1 cellular context compared by ENCODE assay signal in genomic region chr15:92809064-92809879, GRCh38.
TF ChIP-seq lines count a peak whose summit lies in the region.

No MANE protein-coding gene starts in this region.

TF ChIP-seq in K562, 482 proteins besides CTCF, POLR2A, EP300 and RAD21 (continued from another document and continues in another):
- TF ChIP-seq, protein P1, sequence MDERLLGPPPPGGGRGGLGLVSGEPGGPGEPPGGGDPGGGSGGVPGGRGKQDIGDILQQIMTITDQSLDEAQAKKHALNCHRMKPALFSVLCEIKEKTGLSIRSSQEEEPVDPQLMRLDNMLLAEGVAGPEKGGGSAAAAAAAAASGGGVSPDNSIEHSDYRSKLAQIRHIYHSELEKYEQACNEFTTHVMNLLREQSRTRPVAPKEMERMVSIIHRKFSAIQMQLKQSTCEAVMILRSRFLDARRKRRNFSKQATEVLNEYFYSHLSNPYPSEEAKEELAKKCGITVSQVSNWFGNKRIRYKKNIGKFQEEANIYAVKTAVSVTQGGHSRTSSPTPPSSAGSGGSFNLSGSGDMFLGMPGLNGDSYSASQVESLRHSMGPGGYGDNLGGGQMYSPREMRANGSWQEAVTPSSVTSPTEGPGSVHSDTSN (CRISPR knock-in tag; IDR thresholded peaks at IDR 0.05; ENCODE audit: low read depth): no peak
- TF ChIP-seq, protein P1 (tag; conservative IDR thresholded peaks at IDR 0.05; ENCODE audit: low read depth): no peak
- TF ChIP-seq ELF2 (CRISPR knock-in tag; IDR thresholded peaks at IDR 0.05): peak; percentile 73
- TF ChIP-seq TAF15 (IDR thresholded peaks at IDR 0.05; ENCODE audit: low read depth, low read length): no peak
- no peak for TF ChIP-seq ZNF436 (CRISPR knock-in tag; IDR thresholded peaks at IDR 0.05)
- TF ChIP-seq, protein P2, sequence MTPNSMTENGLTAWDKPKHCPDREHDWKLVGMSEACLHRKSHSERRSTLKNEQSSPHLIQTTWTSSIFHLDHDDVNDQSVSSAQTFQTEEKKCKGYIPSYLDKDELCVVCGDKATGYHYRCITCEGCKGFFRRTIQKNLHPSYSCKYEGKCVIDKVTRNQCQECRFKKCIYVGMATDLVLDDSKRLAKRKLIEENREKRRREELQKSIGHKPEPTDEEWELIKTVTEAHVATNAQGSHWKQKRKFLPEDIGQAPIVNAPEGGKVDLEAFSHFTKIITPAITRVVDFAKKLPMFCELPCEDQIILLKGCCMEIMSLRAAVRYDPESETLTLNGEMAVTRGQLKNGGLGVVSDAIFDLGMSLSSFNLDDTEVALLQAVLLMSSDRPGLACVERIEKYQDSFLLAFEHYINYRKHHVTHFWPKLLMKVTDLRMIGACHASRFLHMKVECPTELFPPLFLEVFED (CRISPR knock-in tag; conservative IDR thresholded peaks at IDR 0.05): no peak
- TF ChIP-seq, protein P3, sequence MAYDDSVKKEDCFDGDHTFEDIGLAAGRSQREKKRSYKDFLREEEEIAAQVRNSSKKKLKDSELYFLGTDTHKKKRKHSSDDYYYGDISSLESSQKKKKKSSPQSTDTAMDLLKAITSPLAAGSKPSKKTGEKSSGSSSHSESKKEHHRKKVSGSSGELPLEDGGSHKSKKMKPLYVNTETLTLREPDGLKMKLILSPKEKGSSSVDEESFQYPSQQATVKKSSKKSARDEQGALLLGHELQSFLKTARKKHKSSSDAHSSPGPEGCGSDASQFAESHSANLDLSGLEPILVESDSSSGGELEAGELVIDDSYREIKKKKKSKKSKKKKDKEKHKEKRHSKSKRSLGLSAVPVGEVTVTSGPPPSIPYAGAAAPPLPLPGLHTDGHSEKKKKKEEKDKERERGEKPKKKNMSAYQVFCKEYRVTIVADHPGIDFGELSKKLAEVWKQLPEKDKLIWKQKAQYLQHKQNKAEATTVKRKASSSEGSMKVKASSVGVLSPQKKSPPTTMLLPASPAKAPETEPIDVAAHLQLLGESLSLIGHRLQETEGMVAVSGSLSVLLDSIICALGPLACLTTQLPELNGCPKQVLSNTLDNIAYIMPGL (CRISPR knock-in tag; IDR thresholded peaks at IDR 0.05): peak; percentile 93
- TF ChIP-seq, protein P4, sequence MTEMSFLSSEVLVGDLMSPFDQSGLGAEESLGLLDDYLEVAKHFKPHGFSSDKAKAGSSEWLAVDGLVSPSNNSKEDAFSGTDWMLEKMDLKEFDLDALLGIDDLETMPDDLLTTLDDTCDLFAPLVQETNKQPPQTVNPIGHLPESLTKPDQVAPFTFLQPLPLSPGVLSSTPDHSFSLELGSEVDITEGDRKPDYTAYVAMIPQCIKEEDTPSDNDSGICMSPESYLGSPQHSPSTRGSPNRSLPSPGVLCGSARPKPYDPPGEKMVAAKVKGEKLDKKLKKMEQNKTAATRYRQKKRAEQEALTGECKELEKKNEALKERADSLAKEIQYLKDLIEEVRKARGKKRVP (CRISPR knock-in tag; IDR thresholded peaks at IDR 0.05): no peak
- peak; percentile 1; the same call in 1 of the 2 replicates for TF ChIP-seq SNIP1 (IDR thresholded peaks at IDR 0.05; ENCODE audit: low read depth)
- TF ChIP-seq TARDBP (IDR thresholded peaks at IDR 0.05): peak; percentile 67; the same call in 1 of the 2 replicates
- TF ChIP-seq LCOR (CRISPR knock-in tag; IDR thresholded peaks at IDR 0.05): no peak; the same call in 1 of the 2 replicates
- TF ChIP-seq HDAC2 (IDR thresholded peaks at IDR 0.05): no peak; the same call in 1 of the 2 replicates
- TF ChIP-seq C11orf30 (IDR thresholded peaks at IDR 0.05; ENCODE audit: low read depth): no peak; the same call in 1 of the 2 replicates
- peak; percentile 91; the same call in 1 of the 2 replicates for TF ChIP-seq MED1 (CRISPR knock-in tag; IDR thresholded peaks at IDR 0.05; ENCODE audit: borderline replicate concordance)
- TF ChIP-seq BCOR (IDR thresholded peaks at IDR 0.05): no peak; the same call in 1 of the 2 replicates
- TF ChIP-seq CBX5 (IDR thresholded peaks at IDR 0.05; ENCODE audit: borderline replicate concordance, low read depth): peak; percentile 24; the same call in 1 of the 2 replicates
- peak; percentile 83 for TF ChIP-seq FUS (optimal IDR thresholded peaks at IDR 0.05; ENCODE audit: low read depth, low read length)
- TF ChIP-seq HDAC6 (IDR thresholded peaks at IDR 0.05; ENCODE audit: low read depth, low read length): no peak
- no peak for TF ChIP-seq MTF1 (CRISPR knock-in tag; IDR thresholded peaks at IDR 0.05; ENCODE audit: borderline replicate concordance)
- TF ChIP-seq POU5F1 (IDR thresholded peaks at IDR 0.05; ENCODE audit: borderline replicate concordance, low read depth, low read length, partially characterized antibody): no peak
- TF ChIP-seq ADNP (tag; IDR thresholded peaks at IDR 0.05): no peak
- TF ChIP-seq RBM17 (IDR thresholded peaks at IDR 0.05; ENCODE audit: borderline replicate concordance, low read depth, low read length): no peak
- peak; percentile 97 for TF ChIP-seq ELF1 (tag; IDR thresholded peaks at IDR 0.05)
- TF ChIP-seq ZNF280B (CRISPR knock-in tag; IDR thresholded peaks at IDR 0.05): no peak
- TF ChIP-seq XRCC5 (IDR thresholded peaks at IDR 0.05; ENCODE audit: low read depth, low read length): peak; percentile 95
- no peak for TF ChIP-seq ZNF316 (IDR thresholded peaks at IDR 0.05)
- TF ChIP-seq NCOA4 (IDR thresholded peaks at IDR 0.05; ENCODE audit: partially characterized antibody): no peak
- TF ChIP-seq, protein P5, sequence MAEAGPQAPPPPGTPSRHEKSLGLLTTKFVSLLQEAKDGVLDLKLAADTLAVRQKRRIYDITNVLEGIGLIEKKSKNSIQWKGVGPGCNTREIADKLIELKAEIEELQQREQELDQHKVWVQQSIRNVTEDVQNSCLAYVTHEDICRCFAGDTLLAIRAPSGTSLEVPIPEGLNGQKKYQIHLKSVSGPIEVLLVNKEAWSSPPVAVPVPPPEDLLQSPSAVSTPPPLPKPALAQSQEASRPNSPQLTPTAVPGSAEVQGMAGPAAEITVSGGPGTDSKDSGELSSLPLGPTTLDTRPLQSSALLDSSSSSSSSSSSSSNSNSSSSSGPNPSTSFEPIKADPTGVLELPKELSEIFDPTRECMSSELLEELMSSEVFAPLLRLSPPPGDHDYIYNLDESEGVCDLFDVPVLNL (CRISPR knock-in tag; IDR thresholded peaks at IDR 0.05; ENCODE audit: low read depth): no peak
- TF ChIP-seq NFYB (IDR thresholded peaks at IDR 0.05; ENCODE audit: extremely low read depth, insufficient read length): no peak
- peak; percentile 76 for TF ChIP-seq SOX6 (IDR thresholded peaks at IDR 0.05)
- no peak for TF ChIP-seq ZNF23 (CRISPR knock-in tag; IDR thresholded peaks at IDR 0.05)
- TF ChIP-seq RBFOX2 (IDR thresholded peaks at IDR 0.05; ENCODE audit: low read depth, low read length): peak; percentile 97
- no peak for TF ChIP-seq SMARCC2 (IDR thresholded peaks at IDR 0.05; ENCODE audit: low read depth)
- peak; percentile 90 for TF ChIP-seq PCBP1 (IDR thresholded peaks at IDR 0.05; ENCODE audit: low read depth, low read length, poor library complexity, severe bottlenecking)
- TF ChIP-seq ZNF407 (IDR thresholded peaks at IDR 0.05; ENCODE audit: low read depth): 0 out of 2 replicates have a peak, but pooled peaks have one; percentile 22
- TF ChIP-seq ZNF644 (tag; IDR thresholded peaks at IDR 0.05; ENCODE audit: low read depth): no peak
- TF ChIP-seq, protein P6, sequence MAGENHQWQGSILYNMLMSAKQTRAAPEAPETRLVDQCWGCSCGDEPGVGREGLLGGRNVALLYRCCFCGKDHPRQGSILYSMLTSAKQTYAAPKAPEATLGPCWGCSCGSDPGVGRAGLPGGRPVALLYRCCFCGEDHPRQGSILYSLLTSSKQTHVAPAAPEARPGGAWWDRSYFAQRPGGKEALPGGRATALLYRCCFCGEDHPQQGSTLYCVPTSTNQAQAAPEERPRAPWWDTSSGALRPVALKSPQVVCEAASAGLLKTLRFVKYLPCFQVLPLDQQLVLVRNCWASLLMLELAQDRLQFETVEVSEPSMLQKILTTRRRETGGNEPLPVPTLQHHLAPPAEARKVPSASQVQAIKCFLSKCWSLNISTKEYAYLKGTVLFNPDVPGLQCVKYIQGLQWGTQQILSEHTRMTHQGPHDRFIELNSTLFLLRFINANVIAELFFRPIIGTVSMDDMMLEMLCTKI (IDR thresholded peaks at IDR 0.05; ENCODE audit: partially characterized antibody): no peak
- no peak for TF ChIP-seq RBM22 (IDR thresholded peaks at IDR 0.05; ENCODE audit: low read depth, low read length, poor library complexity, severe bottlenecking)
- no peak for TF ChIP-seq CHCHD3 (CRISPR knock-in tag; IDR thresholded peaks at IDR 0.05)
- no peak; the same call in 1 of the 2 replicates for TF ChIP-seq ZHX1 (conservative IDR thresholded peaks at IDR 0.05; ENCODE audit: low read length)
- TF ChIP-seq SP1 (CRISPR knock-in tag; IDR thresholded peaks at IDR 0.05): peak; percentile 98
